1 cellular context compared by ENCODE assay signal in the genomic region with DNA sequence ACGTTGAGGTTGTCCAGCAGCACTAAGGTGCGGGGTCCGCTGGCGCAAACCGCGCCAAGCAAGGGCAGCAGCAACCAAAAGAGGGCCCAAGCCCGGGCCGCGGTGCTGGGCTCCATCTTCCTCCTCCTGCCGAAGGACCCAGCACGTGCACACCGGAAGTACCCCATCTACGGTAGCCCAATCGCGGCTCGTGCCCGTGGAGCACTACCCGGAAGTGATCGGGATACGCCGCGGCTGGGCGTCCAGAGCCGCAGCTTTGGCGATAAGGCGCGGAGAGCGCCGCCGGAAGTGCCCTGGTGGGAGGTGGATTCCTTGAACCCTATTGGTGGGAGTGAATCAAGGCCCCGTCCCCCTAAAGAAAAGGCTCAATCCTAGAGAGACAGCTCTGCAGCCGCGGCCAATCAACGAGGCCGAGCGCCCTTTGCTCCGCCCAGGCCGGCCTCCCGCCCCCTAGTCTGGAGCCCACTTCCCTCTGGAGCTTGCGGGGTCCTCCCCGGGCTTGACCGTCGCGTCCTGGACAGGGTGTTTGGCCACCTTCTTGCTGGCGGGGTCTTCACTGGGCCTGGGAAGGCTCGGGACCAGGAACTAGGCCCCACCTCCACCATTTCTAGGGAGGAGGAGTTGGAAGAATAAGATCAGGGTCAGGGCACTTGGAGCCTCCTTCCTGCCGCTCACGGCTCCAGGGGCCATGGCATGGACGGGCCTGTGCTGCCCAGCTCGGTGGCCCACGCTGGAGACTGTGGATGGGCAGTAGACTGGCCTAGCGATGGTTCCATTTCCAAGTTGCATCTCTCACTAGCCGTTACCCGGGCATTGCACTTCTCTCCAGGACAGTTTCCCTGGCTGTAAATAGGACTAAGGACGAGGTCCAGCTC.
TF ChIP-seq lines count a peak whose summit lies in the region.

A gene (minus strand): TSS at position 135 of the 875 bp plus-strand sequence. CDS start 19 bp downstream, at position 116.

TF ChIP-seq in K562, 482 proteins besides CTCF, POLR2A, EP300 and RAD21 (continued from another document and continues in another):
- TF ChIP-seq, protein P1, sequence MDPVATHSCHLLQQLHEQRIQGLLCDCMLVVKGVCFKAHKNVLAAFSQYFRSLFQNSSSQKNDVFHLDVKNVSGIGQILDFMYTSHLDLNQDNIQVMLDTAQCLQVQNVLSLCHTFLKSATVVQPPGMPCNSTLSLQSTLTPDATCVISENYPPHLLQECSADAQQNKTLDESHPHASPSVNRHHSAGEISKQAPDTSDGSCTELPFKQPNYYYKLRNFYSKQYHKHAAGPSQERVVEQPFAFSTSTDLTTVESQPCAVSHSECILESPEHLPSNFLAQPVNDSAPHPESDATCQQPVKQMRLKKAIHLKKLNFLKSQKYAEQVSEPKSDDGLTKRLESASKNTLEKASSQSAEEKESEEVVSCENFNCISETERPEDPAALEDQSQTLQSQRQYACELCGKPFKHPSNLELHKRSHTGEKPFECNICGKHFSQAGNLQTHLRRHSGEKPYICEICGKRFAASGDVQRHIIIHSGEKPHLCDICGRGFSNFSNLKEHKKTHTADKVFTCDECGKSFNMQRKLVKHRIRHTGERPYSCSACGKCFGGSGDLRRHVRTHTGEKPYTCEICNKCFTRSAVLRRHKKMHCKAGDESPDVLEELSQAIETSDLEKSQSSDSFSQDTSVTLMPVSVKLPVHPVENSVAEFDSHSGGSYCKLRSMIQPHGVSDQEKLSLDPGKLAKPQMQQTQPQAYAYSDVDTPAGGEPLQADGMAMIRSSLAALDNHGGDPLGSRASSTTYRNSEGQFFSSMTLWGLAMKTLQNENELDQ (CRISPR knock-in tag; IDR thresholded peaks at IDR 0.05; ENCODE audit: borderline replicate concordance), result no peak
- TF ChIP-seq ETV1 (tag; conservative IDR thresholded peaks at IDR 0.05; ENCODE audit: low read depth) (peak; percentile 90), RBM25 (IDR thresholded peaks at IDR 0.05; ENCODE audit: low read depth, low read length, severe bottlenecking) (peak; percentile 98), FOXJ2 (tag; IDR thresholded peaks at IDR 0.05) (no peak), ZFP1 (CRISPR knock-in tag; IDR thresholded peaks at IDR 0.05) (no peak), ZC3H8 (IDR thresholded peaks at IDR 0.05) (no peak), TCF7L2 (IDR thresholded peaks at IDR 0.05; ENCODE audit: low read depth, low read length) (no peak), ZNF217 (CRISPR knock-in tag; IDR thresholded peaks at IDR 0.05) (no peak), NCOA4 (IDR thresholded peaks at IDR 0.05; ENCODE audit: partially characterized antibody) (no peak), MBD2 (IDR thresholded peaks at IDR 0.05; ENCODE audit: borderline replicate concordance, low read depth) (peak; percentile 97), TAF9B (IDR thresholded peaks at IDR 0.05; ENCODE audit: partially characterized antibody) (peak; percentile 83), ZNF165 (CRISPR knock-in tag; IDR thresholded peaks at IDR 0.05; ENCODE audit: borderline replicate concordance) (no peak), KHSRP (IDR thresholded peaks at IDR 0.05) (no peak), ZNF57 (CRISPR knock-in tag; IDR thresholded peaks at IDR 0.05) (peak; percentile 42; the same call in 1 of the 2 replicates), XRCC3 (IDR thresholded peaks at IDR 0.05) (no peak), ZNF134 (CRISPR knock-in tag; conservative IDR thresholded peaks at IDR 0.05) (no peak), SAP30 (IDR thresholded peaks at IDR 0.05; ENCODE audit: borderline replicate concordance, insufficient read depth, low read depth, low read length, poor library complexity, severe bottlenecking) (peak; percentile 23), KLF13 (tag; IDR thresholded peaks at IDR 0.05; ENCODE audit: borderline replicate concordance, low read depth) (peak; percentile 59; the same call in 1 of the 2 replicates)
- TF ChIP-seq, protein P2, sequence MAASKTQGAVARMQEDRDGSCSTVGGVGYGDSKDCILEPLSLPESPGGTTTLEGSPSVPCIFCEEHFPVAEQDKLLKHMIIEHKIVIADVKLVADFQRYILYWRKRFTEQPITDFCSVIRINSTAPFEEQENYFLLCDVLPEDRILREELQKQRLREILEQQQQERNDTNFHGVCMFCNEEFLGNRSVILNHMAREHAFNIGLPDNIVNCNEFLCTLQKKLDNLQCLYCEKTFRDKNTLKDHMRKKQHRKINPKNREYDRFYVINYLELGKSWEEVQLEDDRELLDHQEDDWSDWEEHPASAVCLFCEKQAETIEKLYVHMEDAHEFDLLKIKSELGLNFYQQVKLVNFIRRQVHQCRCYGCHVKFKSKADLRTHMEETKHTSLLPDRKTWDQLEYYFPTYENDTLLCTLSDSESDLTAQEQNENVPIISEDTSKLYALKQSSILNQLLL (CRISPR knock-in tag; IDR thresholded peaks at IDR 0.05; ENCODE audit: borderline replicate concordance), result no peak
- TF ChIP-seq, protein P3, sequence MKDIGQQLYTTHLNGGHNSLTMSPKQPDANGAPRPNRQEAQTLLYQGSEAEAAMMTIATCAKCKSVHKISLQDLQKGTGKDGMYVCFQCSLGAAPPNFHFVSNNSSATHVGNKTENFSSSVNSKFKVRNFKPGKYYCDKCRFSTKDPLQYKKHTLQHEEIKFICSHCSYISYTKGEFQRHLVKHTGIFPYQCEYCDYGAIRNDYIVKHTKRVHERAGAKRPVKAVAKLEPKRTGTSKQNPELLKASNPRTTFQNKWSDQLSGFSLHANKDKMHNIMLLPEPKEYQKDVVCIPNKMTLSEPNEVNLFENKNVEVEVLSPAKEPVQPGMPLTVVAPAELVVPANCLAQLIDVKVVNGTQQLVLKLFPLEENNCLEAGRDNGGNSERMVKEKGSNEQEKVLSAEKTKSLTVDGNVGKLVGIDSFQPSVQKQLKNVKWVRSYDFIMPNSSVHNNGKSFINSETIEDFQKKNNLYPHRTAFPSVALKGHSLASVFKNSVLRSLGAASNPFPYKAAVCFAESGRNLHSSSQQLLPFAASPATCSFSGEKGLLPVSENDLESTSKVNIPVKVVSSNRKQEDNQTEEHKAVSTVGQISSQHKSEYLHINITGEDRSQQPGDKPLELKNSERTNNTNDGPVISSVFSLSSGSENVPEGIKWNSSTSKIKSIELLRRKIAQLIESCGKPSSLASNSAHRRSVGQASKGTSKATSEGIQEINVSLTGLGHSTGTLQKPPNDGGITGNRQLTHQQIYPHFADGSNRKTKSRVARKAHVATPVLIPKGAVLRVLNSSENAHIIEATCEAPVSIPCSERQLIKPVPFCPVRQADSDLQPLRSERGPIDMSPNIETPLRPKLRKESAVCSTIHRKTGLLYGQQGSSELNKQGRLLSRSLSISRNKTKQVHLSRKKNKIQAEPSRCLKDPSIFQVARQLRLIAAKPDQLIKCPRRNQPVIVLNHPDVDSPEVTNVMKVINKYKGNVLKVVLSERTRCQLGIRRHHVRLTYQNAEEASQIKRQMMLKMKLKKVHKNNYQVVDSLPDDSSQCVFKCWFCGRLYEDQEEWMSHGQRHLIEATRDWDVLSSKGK (CRISPR knock-in tag; IDR thresholded peaks at IDR 0.05), result no peak
- TF ChIP-seq, protein P4, sequence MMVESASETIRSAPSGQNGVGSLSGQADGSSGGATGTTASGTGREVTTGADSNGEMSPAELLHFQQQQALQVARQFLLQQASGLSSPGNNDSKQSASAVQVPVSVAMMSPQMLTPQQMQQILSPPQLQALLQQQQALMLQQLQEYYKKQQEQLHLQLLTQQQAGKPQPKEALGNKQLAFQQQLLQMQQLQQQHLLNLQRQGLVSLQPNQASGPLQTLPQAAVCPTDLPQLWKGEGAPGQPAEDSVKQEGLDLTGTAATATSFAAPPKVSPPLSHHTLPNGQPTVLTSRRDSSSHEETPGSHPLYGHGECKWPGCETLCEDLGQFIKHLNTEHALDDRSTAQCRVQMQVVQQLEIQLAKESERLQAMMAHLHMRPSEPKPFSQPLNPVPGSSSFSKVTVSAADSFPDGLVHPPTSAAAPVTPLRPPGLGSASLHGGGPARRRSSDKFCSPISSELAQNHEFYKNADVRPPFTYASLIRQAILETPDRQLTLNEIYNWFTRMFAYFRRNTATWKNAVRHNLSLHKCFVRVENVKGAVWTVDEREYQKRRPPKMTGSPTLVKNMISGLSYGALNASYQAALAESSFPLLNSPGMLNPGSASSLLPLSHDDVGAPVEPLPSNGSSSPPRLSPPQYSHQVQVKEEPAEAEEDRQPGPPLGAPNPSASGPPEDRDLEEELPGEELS (CRISPR knock-in tag; IDR thresholded peaks at IDR 0.05; ENCODE audit: borderline replicate concordance), result peak; percentile 65
- TF ChIP-seq, protein P5, sequence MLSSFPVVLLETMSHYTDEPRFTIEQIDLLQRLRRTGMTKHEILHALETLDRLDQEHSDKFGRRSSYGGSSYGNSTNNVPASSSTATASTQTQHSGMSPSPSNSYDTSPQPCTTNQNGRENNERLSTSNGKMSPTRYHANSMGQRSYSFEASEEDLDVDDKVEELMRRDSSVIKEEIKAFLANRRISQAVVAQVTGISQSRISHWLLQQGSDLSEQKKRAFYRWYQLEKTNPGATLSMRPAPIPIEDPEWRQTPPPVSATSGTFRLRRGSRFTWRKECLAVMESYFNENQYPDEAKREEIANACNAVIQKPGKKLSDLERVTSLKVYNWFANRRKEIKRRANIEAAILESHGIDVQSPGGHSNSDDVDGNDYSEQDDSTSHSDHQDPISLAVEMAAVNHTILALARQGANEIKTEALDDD (IDR thresholded peaks at IDR 0.05), result no peak
- TF ChIP-seq, protein P6, sequence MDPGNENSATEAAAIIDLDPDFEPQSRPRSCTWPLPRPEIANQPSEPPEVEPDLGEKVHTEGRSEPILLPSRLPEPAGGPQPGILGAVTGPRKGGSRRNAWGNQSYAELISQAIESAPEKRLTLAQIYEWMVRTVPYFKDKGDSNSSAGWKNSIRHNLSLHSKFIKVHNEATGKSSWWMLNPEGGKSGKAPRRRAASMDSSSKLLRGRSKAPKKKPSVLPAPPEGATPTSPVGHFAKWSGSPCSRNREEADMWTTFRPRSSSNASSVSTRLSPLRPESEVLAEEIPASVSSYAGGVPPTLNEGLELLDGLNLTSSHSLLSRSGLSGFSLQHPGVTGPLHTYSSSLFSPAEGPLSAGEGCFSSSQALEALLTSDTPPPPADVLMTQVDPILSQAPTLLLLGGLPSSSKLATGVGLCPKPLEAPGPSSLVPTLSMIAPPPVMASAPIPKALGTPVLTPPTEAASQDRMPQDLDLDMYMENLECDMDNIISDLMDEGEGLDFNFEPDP (CRISPR knock-in tag; IDR thresholded peaks at IDR 0.05), result 0 out of 2 replicates have a peak, but pooled peaks have one; percentile 46
- TF ChIP-seq, protein P7, sequence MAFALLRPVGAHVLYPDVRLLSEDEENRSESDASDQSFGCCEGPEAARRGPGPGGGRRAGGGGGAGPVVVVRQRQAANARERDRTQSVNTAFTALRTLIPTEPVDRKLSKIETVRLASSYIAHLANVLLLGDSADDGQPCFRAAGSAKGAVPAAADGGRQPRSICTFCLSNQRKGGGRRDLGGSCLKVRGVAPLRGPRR (CRISPR knock-in tag; IDR thresholded peaks at IDR 0.05), result no peak
- TF ChIP-seq, protein P8, sequence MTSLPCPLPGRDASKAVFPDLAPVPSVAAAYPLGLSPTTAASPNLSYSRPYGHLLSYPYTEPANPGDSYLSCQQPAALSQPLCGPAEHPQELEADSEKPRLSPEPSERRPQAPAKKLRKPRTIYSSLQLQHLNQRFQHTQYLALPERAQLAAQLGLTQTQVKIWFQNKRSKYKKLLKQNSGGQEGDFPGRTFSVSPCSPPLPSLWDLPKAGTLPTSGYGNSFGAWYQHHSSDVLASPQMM (CRISPR knock-in tag; IDR thresholded peaks at IDR 0.05), result no peak
- TF ChIP-seq, protein P9, sequence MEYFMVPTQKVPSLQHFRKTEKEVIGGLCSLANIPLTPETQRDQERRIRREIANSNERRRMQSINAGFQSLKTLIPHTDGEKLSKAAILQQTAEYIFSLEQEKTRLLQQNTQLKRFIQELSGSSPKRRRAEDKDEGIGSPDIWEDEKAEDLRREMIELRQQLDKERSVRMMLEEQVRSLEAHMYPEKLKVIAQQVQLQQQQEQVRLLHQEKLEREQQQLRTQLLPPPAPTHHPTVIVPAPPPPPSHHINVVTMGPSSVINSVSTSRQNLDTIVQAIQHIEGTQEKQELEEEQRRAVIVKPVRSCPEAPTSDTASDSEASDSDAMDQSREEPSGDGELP (CRISPR knock-in tag; IDR thresholded peaks at IDR 0.05; ENCODE audit: borderline replicate concordance), result peak; percentile 90
- TF ChIP-seq, protein P10, sequence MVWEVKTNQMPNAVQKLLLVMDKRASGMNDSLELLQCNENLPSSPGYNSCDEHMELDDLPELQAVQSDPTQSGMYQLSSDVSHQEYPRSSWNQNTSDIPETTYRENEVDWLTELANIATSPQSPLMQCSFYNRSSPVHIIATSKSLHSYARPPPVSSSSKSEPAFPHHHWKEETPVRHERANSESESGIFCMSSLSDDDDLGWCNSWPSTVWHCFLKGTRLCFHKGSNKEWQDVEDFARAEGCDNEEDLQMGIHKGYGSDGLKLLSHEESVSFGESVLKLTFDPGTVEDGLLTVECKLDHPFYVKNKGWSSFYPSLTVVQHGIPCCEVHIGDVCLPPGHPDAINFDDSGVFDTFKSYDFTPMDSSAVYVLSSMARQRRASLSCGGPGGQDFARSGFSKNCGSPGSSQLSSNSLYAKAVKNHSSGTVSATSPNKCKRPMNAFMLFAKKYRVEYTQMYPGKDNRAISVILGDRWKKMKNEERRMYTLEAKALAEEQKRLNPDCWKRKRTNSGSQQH (CRISPR knock-in tag; IDR thresholded peaks at IDR 0.05), result no peak
- TF ChIP-seq, protein P11, sequence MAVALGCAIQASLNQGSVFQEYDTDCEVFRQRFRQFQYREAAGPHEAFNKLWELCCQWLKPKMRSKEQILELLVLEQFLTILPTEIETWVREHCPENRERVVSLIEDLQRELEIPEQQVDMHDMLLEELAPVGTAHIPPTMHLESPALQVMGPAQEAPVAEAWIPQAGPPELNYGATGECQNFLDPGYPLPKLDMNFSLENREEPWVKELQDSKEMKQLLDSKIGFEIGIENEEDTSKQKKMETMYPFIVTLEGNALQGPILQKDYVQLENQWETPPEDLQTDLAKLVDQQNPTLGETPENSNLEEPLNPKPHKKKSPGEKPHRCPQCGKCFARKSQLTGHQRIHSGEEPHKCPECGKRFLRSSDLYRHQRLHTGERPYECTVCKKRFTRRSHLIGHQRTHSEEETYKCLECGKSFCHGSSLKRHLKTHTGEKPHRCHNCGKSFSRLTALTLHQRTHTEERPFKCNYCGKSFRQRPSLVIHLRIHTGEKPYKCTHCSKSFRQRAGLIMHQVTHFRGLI (CRISPR knock-in tag; IDR thresholded peaks at IDR 0.05), result no peak
- TF ChIP-seq, protein P12, sequence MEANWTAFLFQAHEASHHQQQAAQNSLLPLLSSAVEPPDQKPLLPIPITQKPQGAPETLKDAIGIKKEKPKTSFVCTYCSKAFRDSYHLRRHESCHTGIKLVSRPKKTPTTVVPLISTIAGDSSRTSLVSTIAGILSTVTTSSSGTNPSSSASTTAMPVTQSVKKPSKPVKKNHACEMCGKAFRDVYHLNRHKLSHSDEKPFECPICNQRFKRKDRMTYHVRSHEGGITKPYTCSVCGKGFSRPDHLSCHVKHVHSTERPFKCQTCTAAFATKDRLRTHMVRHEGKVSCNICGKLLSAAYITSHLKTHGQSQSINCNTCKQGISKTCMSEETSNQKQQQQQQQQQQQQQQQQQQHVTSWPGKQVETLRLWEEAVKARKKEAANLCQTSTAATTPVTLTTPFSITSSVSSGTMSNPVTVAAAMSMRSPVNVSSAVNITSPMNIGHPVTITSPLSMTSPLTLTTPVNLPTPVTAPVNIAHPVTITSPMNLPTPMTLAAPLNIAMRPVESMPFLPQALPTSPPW (CRISPR knock-in tag; IDR thresholded peaks at IDR 0.05), result peak; percentile 67
- TF ChIP-seq, protein P13, sequence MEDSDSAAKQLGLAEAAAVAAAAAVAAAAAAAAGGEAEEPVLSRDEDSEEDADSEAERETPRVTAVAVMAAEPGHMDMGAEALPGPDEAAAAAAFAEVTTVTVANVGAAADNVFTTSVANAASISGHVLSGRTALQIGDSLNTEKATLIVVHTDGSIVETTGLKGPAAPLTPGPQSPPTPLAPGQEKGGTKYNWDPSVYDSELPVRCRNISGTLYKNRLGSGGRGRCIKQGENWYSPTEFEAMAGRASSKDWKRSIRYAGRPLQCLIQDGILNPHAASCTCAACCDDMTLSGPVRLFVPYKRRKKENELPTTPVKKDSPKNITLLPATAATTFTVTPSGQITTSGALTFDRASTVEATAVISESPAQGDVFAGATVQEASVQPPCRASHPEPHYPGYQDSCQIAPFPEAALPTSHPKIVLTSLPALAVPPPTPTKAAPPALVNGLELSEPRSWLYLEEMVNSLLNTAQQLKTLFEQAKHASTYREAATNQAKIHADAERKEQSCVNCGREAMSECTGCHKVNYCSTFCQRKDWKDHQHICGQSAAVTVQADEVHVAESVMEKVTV (CRISPR knock-in tag; IDR thresholded peaks at IDR 0.05), result no peak
